In genomic region chr2:36458106-36458505, GRCh38 we compare ENCODE assay signal across 29 cellular contexts.
A peak's percentile ranks its signal among the peaks of the same experiment; 100 is the strongest.
DNase-seq lines count a peak whose midpoint lies in the region; ATAC-seq, FAIRE-seq and TF ChIP-seq lines count a peak whose summit lies in the region.
"Had no signal": no experiment of that assay in that cellular context is flagged by ENCODE, and none has a peak within 500 bp of the region (broad histone marks: within the 10 kb centered on the region; RNA-seq: fewer than 3 reads in every experiment).

No MANE protein-coding gene starts in this region.

- H2AK5ac ChIP-seq in IMR-90 (ENCODE audit: low read depth, low read length): peak overlapping the region; percentile 65

- H3K18ac ChIP-seq in IMR-90 (ENCODE audit: low read depth, low read length): peak overlapping the region; percentile 21

- no peak overlapping the region for H3K56ac ChIP-seq in IMR-90 (ENCODE audit: extremely low read depth, insufficient read depth, low read length)

- H3K4me3 Mint-ChIP-seq in neural progenitor cell: no peak overlapping the region
- H3K4me3 Mint-ChIP-seq: activated CD4-positive, alpha-beta T cell treated with anti-CD3 and anti-CD28 coated beads, Interleukin-2, amount 10 ng/mL, durations not matched to agents 24 days and 14 days; activated T-cell treated with anti-CD3 and anti-CD28 coated beads, Interleukin-2, amount 50 U/mL, for 4 hours; CD4-positive, CD25-positive, alpha-beta regulatory T cell; naive thymus-derived CD8-positive, alpha-beta T cell; stimulated activated naive CD8-positive, alpha-beta T cell treated with anti-CD3 and anti-CD28 coated beads, Interleukin-15, Interleukin-2, amounts not matched to agents 100 ng/mL and 50 ng/mL, for 24 hours had no signal

- peak overlapping the region; percentile 54; the same call in 1 of the 2 replicates for H4K5ac ChIP-seq in IMR-90 (ENCODE audit: low read depth, low read length)

- FAIRE-seq in endothelial cell of umbilical vein (lab: Jason Lieb, UNC) (no peak), H54 (lab: Jason Lieb, UNC) (no peak)
- FAIRE-seq: D721Med, GM12891 had no signal

- no CpG with 5 or more reads among the region's 5 CpGs for WGBS in IMR-90 (ENCODE audit: extremely low coverage in 2 of 2, insufficient read length in 1 of 2), 2 experiments

- peak overlapping the region; percentile 73; the same call in 1 of the 2 replicates for H2BK120ac ChIP-seq in IMR-90 (ENCODE audit: low read depth, low read length)

- H3K27ac Mint-ChIP-seq in neural progenitor cell: no peak overlapping the region
- H3K27ac Mint-ChIP-seq: activated CD4-positive, alpha-beta T cell treated with anti-CD3 and anti-CD28 coated beads, Interleukin-2, amount 10 ng/mL, durations not matched to agents 24 days and 14 days; CD4-positive, CD25-positive, alpha-beta regulatory T cell; naive thymus-derived CD8-positive, alpha-beta T cell; stimulated activated naive CD8-positive, alpha-beta T cell treated with anti-CD3 and anti-CD28 coated beads, Interleukin-15, Interleukin-2, amounts not matched to agents 100 ng/mL and 50 ng/mL, for 24 hours had no signal

- H3K36me3 ChIP-seq in IMR-90 (ENCODE audit: control insufficient read depth, insufficient read depth, low read length) (peaks cover 22% of the 10 kb centered on the region), endothelial cell of umbilical vein (ENCODE audit: control insufficient read depth in 2 of 2, extremely low read depth in 1 of 2, insufficient read depth in 2 of 2, low read length in 2 of 2) (peaks cover 10 to 15% of the 10 kb centered on the region in 2 experiments), neural progenitor cell (no peaks in the 10 kb centered on the region)
- H3K36me3 ChIP-seq: upper lobe of left lung, WERI-Rb-1 had no signal

- peaks cover 11% of the 10 kb centered on the region for H3F3A ChIP-seq in neural progenitor cell (ENCODE audit: low read depth)

- no peak for ATAC-seq in IMR-90 (ENCODE audit: low read depth)
- ATAC-seq in GM21528 (IDR thresholded peaks at IDR 0.05; ENCODE audit: low FRiP score, unreplicated experiment): no peak
- ATAC-seq: activated T-cell treated with anti-CD3 and anti-CD28 coated beads, Interleukin-2, amount 50 U/mL, for 4 hours; left ventricle myocardium superior; naive thymus-derived CD8-positive, alpha-beta T cell; PC-3 had no signal

- in situ Hi-C loops in IMR-90 (cut with MboI; ENCODE audit: low sequenced_read_pairs): no loop called here

- H3K27ac ChIP-seq in IMR-90 (ENCODE audit: insufficient read depth, low read length) (peak overlapping the region; percentile 71), endothelial cell of umbilical vein (ENCODE audit: insufficient read depth, low read depth, low read length) (peak overlapping the region; percentile 82), neural progenitor cell (no peak overlapping the region)
- H3K27ac ChIP-seq: skin epidermis, WERI-Rb-1 had no signal

- intact Hi-C loops in IMR-90 (cut with micrococcal nuclease) (no loop called here), endothelial cell of umbilical vein (cut with micrococcal nuclease) (no loop called here)

- TF ChIP-seq CTCF in IMR-90 (conservative IDR thresholded peaks at IDR 0.05; ENCODE audit: low read depth, low read length) (no peak), endothelial cell of umbilical vein (IDR thresholded peaks at IDR 0.05; ENCODE audit: extremely low read depth in 1 of 2, insufficient read depth in 1 of 2, low read depth in 1 of 2, low read length in 2 of 2) (no peak), neural progenitor cell (IDR thresholded peaks at IDR 0.05) (no peak)

- peak overlapping the region; percentile 77 for H3K14ac ChIP-seq in IMR-90 (replicated peaks; ENCODE audit: low read depth, low read length)

- H3K9me1 ChIP-seq in IMR-90 (ENCODE audit: insufficient read depth, low read length): peaks cover 32% of the 10 kb centered on the region
- H3K9me1 ChIP-seq in endothelial cell of umbilical vein (replicated peaks; ENCODE audit: control insufficient read depth, extremely low read depth, insufficient read depth, low read length): no peaks in the 10 kb centered on the region

- TF ChIP-seq RAD21 in IMR-90 (IDR thresholded peaks at IDR 0.05; ENCODE audit: low read length): no peak

- no peak for TF ChIP-seq POLR2A in IMR-90 (IDR thresholded peaks at IDR 0.05; ENCODE audit: low read depth, low read length)
- no peak for TF ChIP-seq POLR2A in endothelial cell of umbilical vein (IDR thresholded peaks at IDR 0.05; ENCODE audit: low read depth, low read length)
- TF ChIP-seq POLR2A in H54 (IDR thresholded peaks at IDR 0.05; ENCODE audit: low read depth, low read length): no peak

- peak overlapping the region; percentile 65 for H3K4ac ChIP-seq in IMR-90 (ENCODE audit: low read depth, low read length)

- H2BK20ac ChIP-seq in IMR-90 (ENCODE audit: low read depth, low read length): peak overlapping the region; percentile 44; the same call in 1 of the 2 replicates

- H3K9me3 Mint-ChIP-seq in neural progenitor cell: no peaks in the 10 kb centered on the region
- H3K9me3 Mint-ChIP-seq: activated CD4-positive, alpha-beta T cell treated with anti-CD3 and anti-CD28 coated beads, Interleukin-2, amount 10 ng/mL, durations not matched to agents 24 days and 14 days; activated T-cell treated with anti-CD3 and anti-CD28 coated beads, Interleukin-2, amount 50 U/mL, for 4 hours; CD4-positive, CD25-positive, alpha-beta regulatory T cell; naive thymus-derived CD8-positive, alpha-beta T cell; stimulated activated naive CD8-positive, alpha-beta T cell treated with anti-CD3 and anti-CD28 coated beads, Interleukin-15, Interleukin-2, amounts not matched to agents 100 ng/mL and 50 ng/mL, for 24 hours had no signal

- no peak overlapping the region for H3K4me2 ChIP-seq in IMR-90 (ENCODE audit: low read depth, low read length)
- H3K4me2 ChIP-seq in endothelial cell of umbilical vein (ENCODE audit: insufficient read depth, low read length): no peak overlapping the region
- no peak overlapping the region for H3K4me2 ChIP-seq in neural progenitor cell

- H4K91ac ChIP-seq in IMR-90 (ENCODE audit: insufficient read depth, low read depth, low read length): peak overlapping the region; percentile 54

- peak overlapping the region; percentile 66; the same call in 1 of the 2 replicates for H3K23ac ChIP-seq in IMR-90 (ENCODE audit: low read depth, low read length)

- H2AK9ac ChIP-seq in IMR-90 (replicated peaks; ENCODE audit: low read depth, low read length, poor library complexity): peak overlapping the region; percentile 70

- no peak overlapping the region; the same call in none of the 2 replicates for H3K9ac ChIP-seq in IMR-90 (ENCODE audit: low read depth, low read length)
- H3K9ac ChIP-seq in endothelial cell of umbilical vein (replicated peaks; ENCODE audit: extremely low read depth, insufficient read depth, low read length): peak overlapping the region; percentile 48
- H3K9ac ChIP-seq in neural progenitor cell: no peak overlapping the region

- CTCF ChIA-PET in IMR-90 (lab: Yijun Ruan, JAX): interaction anchor here (0.6 kb wide), 1 partner anchor 27 kb away, joined by 7 read pairs; no protein-coding TSS in a partner anchor
- CTCF ChIA-PET in endothelial cell of umbilical vein (lab: Charles Lee): interaction anchor here (1.4 to 6.9 kb wide), 3 partner anchors 22 to 106 kb away, joined by 3 to 70 read pairs (median 11); no protein-coding TSS in a partner anchor

- dilution Hi-C loops in IMR-90 (cut with HindIII; ENCODE audit: low sequenced_read_pairs, unreplicated experiment): no loop called here
- dilution Hi-C loops in endothelial cell of umbilical vein (cut with MboI; ENCODE audit: extremely low pct_ligation_motif_present, low sequenced_read_pairs): no loop called here

- H2AFZ ChIP-seq in IMR-90 (replicated peaks; ENCODE audit: low read length, poor library complexity) (no peak overlapping the region), endothelial cell of umbilical vein (ENCODE audit: low read depth, low read length) (no peak overlapping the region), neural progenitor cell (replicated peaks) (no peak overlapping the region)

- POLR2A ChIA-PET in IMR-90 (lab: Charles Lee; ENCODE audit: unreplicated experiment) (no interaction called here), endothelial cell of umbilical vein (lab: Charles Lee) (no interaction called here)

- no peaks in the 10 kb centered on the region for H3K4me1 Mint-ChIP-seq in neural progenitor cell
- H3K4me1 Mint-ChIP-seq: activated CD4-positive, alpha-beta T cell treated with anti-CD3 and anti-CD28 coated beads, Interleukin-2, amount 10 ng/mL, durations not matched to agents 24 days and 14 days; naive thymus-derived CD8-positive, alpha-beta T cell had no signal

- peaks cover 46% of the 10 kb centered on the region for H3K4me1 ChIP-seq in IMR-90 (ENCODE audit: control insufficient read depth, insufficient read depth, low read length)
- peaks cover 99% of the 10 kb centered on the region for H3K4me1 ChIP-seq in endothelial cell of umbilical vein (ENCODE audit: control insufficient read depth, extremely low read depth, insufficient read depth, low read length)
- H3K4me1 ChIP-seq in neural progenitor cell: peaks cover 31% of the 10 kb centered on the region

- H2BK15ac ChIP-seq in IMR-90 (ENCODE audit: low read depth, low read length): peak overlapping the region; percentile 28; the same call in 1 of the 3 replicates

- H3K36me3 Mint-ChIP-seq in neural progenitor cell: peaks cover 2% of the 10 kb centered on the region
- H3K36me3 Mint-ChIP-seq: CD4-positive, CD25-positive, alpha-beta regulatory T cell; naive thymus-derived CD8-positive, alpha-beta T cell had no signal

- H4K20me1 ChIP-seq in IMR-90 (ENCODE audit: insufficient read depth, low read length) (peaks cover 30% of the 10 kb centered on the region; the same call in 1 of the 2 replicates), endothelial cell of umbilical vein (replicated peaks; ENCODE audit: control insufficient read depth, extremely low read depth, insufficient read depth, low read length) (no peaks in the 10 kb centered on the region), neural progenitor cell (ENCODE audit: low read depth) (no peaks in the 10 kb centered on the region)

- H3K27me3 ChIP-seq in IMR-90 (ENCODE audit: control insufficient read depth, insufficient read depth, low read length): no peaks in the 10 kb centered on the region
- no peaks in the 10 kb centered on the region for H3K27me3 ChIP-seq in endothelial cell of umbilical vein (ENCODE audit: control insufficient read depth in 2 of 2, insufficient read depth in 2 of 2, low read length in 2 of 2)
- no peaks in the 10 kb centered on the region for H3K27me3 ChIP-seq in neural progenitor cell
- H3K27me3 ChIP-seq: brain microvascular endothelial cell, upper lobe of left lung had no signal

- BruUV-seq in IMR-90 (replicated peaks; lab: Mats Ljungman, UMichigan): no TSS peak
- no TSS peak for BruUV-seq in endothelial cell of umbilical vein (replicated peaks; lab: Mats Ljungman, UMichigan)

- H3K27me3 Mint-ChIP-seq in neural progenitor cell (ENCODE audit: insufficient read depth, low read depth): peaks cover 3% of the 10 kb centered on the region
- H3K27me3 Mint-ChIP-seq: activated CD4-positive, alpha-beta T cell treated with anti-CD3 and anti-CD28 coated beads, Interleukin-2, amount 10 ng/mL, durations not matched to agents 24 days and 14 days; CD4-positive, CD25-positive, alpha-beta regulatory T cell; naive thymus-derived CD8-positive, alpha-beta T cell; stimulated activated naive CD8-positive, alpha-beta T cell treated with anti-CD3 and anti-CD28 coated beads, Interleukin-15, Interleukin-2, amounts not matched to agents 100 ng/mL and 50 ng/mL, for 24 hours had no signal

- H4K8ac ChIP-seq in IMR-90 (ENCODE audit: low read depth in 2 of 2, low read length in 2 of 2): peak overlapping the region in 1 of 2 experiments; percentile 52; a peak in 2 of 4 replicates

- H3K79me2 ChIP-seq in endothelial cell of umbilical vein (ENCODE audit: control insufficient read depth, insufficient read depth, low read length) (peaks cover 76% of the 10 kb centered on the region), neural progenitor cell (ENCODE audit: low read depth) (no peaks in the 10 kb centered on the region)

- H3K4me3 ChIP-seq in IMR-90 (ENCODE audit: insufficient read depth, low read depth, low read length) (no peak overlapping the region), endothelial cell of umbilical vein (replicated peaks in 1 of 3; ENCODE audit: insufficient read depth in 1 of 3, low read depth in 1 of 3, low read length in 3 of 3) (no peak overlapping the region), neural progenitor cell (no peak overlapping the region)
- H3K4me3 ChIP-seq: skin epidermis, upper lobe of left lung had no signal

- H3K9me3 ChIP-seq in IMR-90 (ENCODE audit: control insufficient read depth, insufficient read depth, low read length): no peaks in the 10 kb centered on the region
- H3K9me3 ChIP-seq in endothelial cell of umbilical vein (replicated peaks; ENCODE audit: control insufficient read depth, insufficient read depth, low read length): no peaks in the 10 kb centered on the region
- H3K9me3 ChIP-seq in neural progenitor cell (ENCODE audit: low read depth): no peaks in the 10 kb centered on the region
- H3K9me3 ChIP-seq: upper lobe of left lung had no signal

- peak overlapping the region; percentile 94 for H2BK5ac ChIP-seq in IMR-90 (ENCODE audit: low read depth, low read length, poor library complexity, severe bottlenecking)

- H3K79me1 ChIP-seq in IMR-90 (ENCODE audit: low read depth in 1 of 2, low read length in 2 of 2): peaks cover 45 to 85% of the 10 kb centered on the region in 2 experiments

- DNase-seq in IMR-90: no peak
- no peak for DNase-seq in endothelial cell of umbilical vein (ENCODE audit: low read depth, low spot score)
- DNase-seq in neural progenitor cell (ENCODE audit: low spot score): peak; percentile 6
- no peak for DNase-seq in H54 (ENCODE audit: insufficient read length, low spot score)
- DNase-seq in NCI-H128 (lab: John Stamatoyannopoulos, UW; ENCODE audit: unreplicated experiment): no peak
- DNase-seq in COLO668 (lab: John Stamatoyannopoulos, UW; ENCODE audit: unreplicated experiment): no peak
- DNase-seq: activated CD4-positive, alpha-beta T cell treated with anti-CD3 and anti-CD28 coated beads, Interleukin-2, amount 10 ng/mL, durations not matched to agents 24 days and 14 days; activated naive CD4-positive, alpha-beta T cell treated with Interleukin-2 at 50 U/mL for 16 hours; activated T-cell treated with anti-CD3 and anti-CD28 coated beads, Interleukin-2, amount 50 U/mL, for 4 hours; brain microvascular endothelial cell; CD4-positive, CD25-positive, alpha-beta regulatory T cell; foreskin melanocyte; H7; left ventricle myocardium superior; naive thymus-derived CD8-positive, alpha-beta T cell; NCI-H1105; NCI-H1930; NCI-H524 treated with DMSO at 0.1 percent for 48 hours; occipital lobe; PC-3; SHP77; T-helper 9 cell; upper lobe of left lung; WERI-Rb-1 had no signal
